ENCODE assay signal across 8 cellular contexts in genomic region chr19:38682872-38683392, GRCh38. TPM values are rescaled to one million over a fixed set of nuclear protein-coding genes. Genes with fewer than 3 reads are reported as not detected.
DNase-seq lines count a peak whose midpoint lies in the region; ATAC-seq and TF ChIP-seq lines count a peak whose summit lies in the region.

No MANE protein-coding gene starts in this region.

- WGBS in mesenchymal stem cell = 81% methylated on average over 4 of the region's 7 CpGs
- 67 to 73% methylated on average over 3 to 7 of the region's 7 CpGs for WGBS in transverse colon (ENCODE audit: low coverage in 1 of 2), 2 donors

- H3K79me1 ChIP-seq in mesenchymal stem cell (replicated peaks; ENCODE audit: low read length, poor library complexity, severe bottlenecking) = no peaks in the 10 kb centered on the region

- H3K27ac ChIP-seq in caudate nucleus (ENCODE audit: low read depth, low read length) (peak overlapping the region; percentile 89), mesenchymal stem cell (ENCODE audit: low read length, poor library complexity, severe bottlenecking) (peak overlapping the region; percentile 88), transverse colon (peak overlapping the region; percentile 87 to 94 (median 92))

- in situ Hi-C loops in transverse colon (cut with MboI; ENCODE audit: low pct_ligation_motif_present in 1 of 4, low pct_unique_long_range_greater_than_20kb in 1 of 4, low sequenced_read_pairs in 3 of 4) = no loop called here

- no peak overlapping the region for H2AFZ ChIP-seq in mesenchymal stem cell (ENCODE audit: low read depth, low read length)

- H3K14ac ChIP-seq in mesenchymal stem cell (ENCODE audit: low read length in 2 of 2) = peak overlapping the region in 1 of 2 experiments; percentile 6

- H3K4ac ChIP-seq in mesenchymal stem cell (ENCODE audit: low read depth in 1 of 2, low read length in 2 of 2) = peak overlapping the region; percentile 62 to 84

- TF ChIP-seq EP300 in transverse colon (IDR thresholded peaks at IDR 0.05; ENCODE audit: low read depth) = no peak

- peak overlapping the region; percentile 99 for H2BK5ac ChIP-seq in mesenchymal stem cell (ENCODE audit: low read depth, low read length, poor library complexity, severe bottlenecking)

- peak overlapping the region; percentile 17 for H2BK15ac ChIP-seq in mesenchymal stem cell (ENCODE audit: low read depth, poor library complexity, severe bottlenecking)

- H3K36me3 ChIP-seq in mesenchymal stem cell (ENCODE audit: control insufficient read depth in 1 of 2, insufficient read depth in 2 of 2, low read depth in 1 of 2, low read length in 2 of 2) = peaks cover 6 to 40% of the 10 kb centered on the region in 2 experiments
- H3K36me3 ChIP-seq in transverse colon = no peaks in the 10 kb centered on the region

- H3K9me3 ChIP-seq in mesenchymal stem cell (ENCODE audit: control insufficient read depth, low read length) (no peaks in the 10 kb centered on the region), transverse colon (no peaks in the 10 kb centered on the region)

- H3K27me3 Mint-ChIP-seq in activated CD4-positive, alpha-beta T cell treated with anti-CD3 and anti-CD28 coated beads, Interleukin-2, amount 10 ng/mL, durations not matched to agents 24 days and 14 days = no peaks in the 10 kb centered on the region

- H3K27me3 ChIP-seq in mesenchymal stem cell (ENCODE audit: control insufficient read depth in 1 of 2, insufficient read depth in 1 of 2, low read length in 2 of 2) (no peaks in the 10 kb centered on the region), transverse colon (no peaks in the 10 kb centered on the region)

- no peaks in the 10 kb centered on the region for H3K9me3 Mint-ChIP-seq in activated CD4-positive, alpha-beta T cell treated with anti-CD3 and anti-CD28 coated beads, Interleukin-2, amount 10 ng/mL, durations not matched to agents 24 days and 14 days

- H3K4me3 Mint-ChIP-seq in activated CD4-positive, alpha-beta T cell treated with anti-CD3 and anti-CD28 coated beads, Interleukin-2, amount 10 ng/mL, durations not matched to agents 24 days and 14 days = no peak overlapping the region

- peak overlapping the region; percentile 73 for H3K27ac Mint-ChIP-seq in activated CD4-positive, alpha-beta T cell treated with anti-CD3 and anti-CD28 coated beads, Interleukin-2, amount 10 ng/mL, durations not matched to agents 24 days and 14 days

- peaks cover 86% of the 10 kb centered on the region for H3K4me1 Mint-ChIP-seq in activated CD4-positive, alpha-beta T cell treated with anti-CD3 and anti-CD28 coated beads, Interleukin-2, amount 10 ng/mL, durations not matched to agents 24 days and 14 days

- H3K23ac ChIP-seq in mesenchymal stem cell (ENCODE audit: low read length in 2 of 2) = no peak overlapping the region

- no peak overlapping the region for H3K4me3 ChIP-seq in mesenchymal stem cell (ENCODE audit: insufficient read depth in 1 of 2, low read depth in 1 of 2, low read length in 2 of 2)
- no peak overlapping the region for H3K4me3 ChIP-seq in transverse colon

- H4K8ac ChIP-seq in mesenchymal stem cell (ENCODE audit: low read length) = peak overlapping the region; percentile 83

- peak overlapping the region; percentile 85 for H4K91ac ChIP-seq in mesenchymal stem cell (ENCODE audit: low read length)

- H3K4me1 ChIP-seq in mesenchymal stem cell (ENCODE audit: control insufficient read depth, insufficient read depth, low read depth, low read length) (peaks cover 51% of the 10 kb centered on the region), transverse colon (peaks cover 58 to 98% (median 91%) of the 10 kb centered on the region in 4 donors)

- H3K4me2 ChIP-seq in mesenchymal stem cell (ENCODE audit: low read length, poor library complexity, severe bottlenecking) = no peak overlapping the region

- intact Hi-C loops in activated CD4-positive, alpha-beta T cell treated with anti-CD3 and anti-CD28 coated beads, Interleukin-2, amount 10 ng/mL, durations not matched to agents 24 days and 14 days (cut with micrococcal nuclease) = no loop called here
- intact Hi-C loops in transverse colon (cut with DNase I; ENCODE audit: low total_unique reads) = no loop called here

- H2BK120ac ChIP-seq in mesenchymal stem cell (ENCODE audit: low read depth, low read length) = peak overlapping the region; percentile 29

- peak overlapping the region; percentile 92 to 93 for H3K18ac ChIP-seq in mesenchymal stem cell (ENCODE audit: low read depth in 1 of 2, low read length in 2 of 2)

- peak overlapping the region; percentile 88 for H3K9ac ChIP-seq in mesenchymal stem cell (ENCODE audit: low read length)

- H2BK12ac ChIP-seq in mesenchymal stem cell (ENCODE audit: low read length in 2 of 2) = peak overlapping the region; percentile 29 to 37

- ATAC-seq in activated CD4-positive, CD25-positive, alpha-beta regulatory T cell treated with anti-CD3 and anti-CD28 coated beads, Interleukin-2, amount 50 U/mL, for 24 hours = no peak

- no peak for TF ChIP-seq POLR2A in transverse colon (IDR thresholded peaks at IDR 0.05)

- no peak for DNase-seq in activated CD4-positive, alpha-beta T cell treated with anti-CD3 and anti-CD28 coated beads, Interleukin-2, amount 10 ng/mL, durations not matched to agents 24 days and 14 days
- no peak for DNase-seq in activated CD4-positive, alpha-beta T cell treated with anti-CD3 and anti-CD28 coated beads, Interleukin-2, amount 50 U/mL, for 48 hours
- no peak for DNase-seq in caudate nucleus (lab: John Stamatoyannopoulos, UW)
- DNase-seq in mesenchymal stem cell = peak; percentile 17
- no peak for DNase-seq in transverse colon
- DNase-seq in NCI-H2029 treated with DMSO at 0.1 percent for 48 hours (lab: John Stamatoyannopoulos, UW) = no peak
- DNase-seq in NCI-H510A (lab: John Stamatoyannopoulos, UW) = no peak

- TF ChIP-seq CTCF in transverse colon (IDR thresholded peaks at IDR 0.05) = no peak

- H3K36me3 Mint-ChIP-seq in activated CD4-positive, alpha-beta T cell treated with anti-CD3 and anti-CD28 coated beads, Interleukin-2, amount 10 ng/mL, durations not matched to agents 24 days and 14 days (ENCODE audit: low read depth) = peaks cover 37% of the 10 kb centered on the region

- H2AK5ac ChIP-seq in mesenchymal stem cell (ENCODE audit: low read length, severe bottlenecking) = peak overlapping the region; percentile 96

RNA-seq across cellular contexts. Expression of gene ACTN4, which starts 35.5 kb away (rescaled TPM):
- total RNA-seq in activated CD4-positive, alpha-beta T cell treated with anti-CD3 and anti-CD28 coated beads, Interleukin-2, amount 10 ng/mL, durations not matched to agents 24 days and 14 days = 243 and 257 TPM in 2 replicates
- 259 TPM for polyA plus RNA-seq in mesenchymal stem cell (2013, experiment 1 of 2)
- 250 TPM for polyA plus RNA-seq in mesenchymal stem cell (2013, experiment 2 of 2)
- 1,000 to 10,000 TPM in 1 of 4 donors, 100 to 1,000 TPM in 3; 458 to 1,080 (median 723) TPM for total RNA-seq in transverse colon
